16 cellular contexts compared by ENCODE assay signal in genomic region chr5:110268985-110269384, GRCh38.
"Had no signal": no experiment of that assay in that cellular context is flagged by ENCODE, and none has a peak within 500 bp of the region (broad histone marks: within the 10 kb centered on the region; RNA-seq: fewer than 3 reads in every experiment).

No MANE protein-coding gene starts in this region.

- H3K36me3 ChIP-seq: brain microvascular endothelial cell, ovary had no signal

- H3K27ac Mint-ChIP-seq: activated B cell treated with CpG ODN at 0.5 μM for 24 hours; activated CD4-positive, alpha-beta T cell treated with anti-CD3 and anti-CD28 coated beads, Interleukin-2, amount 10 ng/mL, durations not matched to agents 7 days and 5 days; activated naive CD8-positive, alpha-beta T cell; nephron; stimulated activated naive CD8-positive, alpha-beta T cell treated with anti-CD3 and anti-CD28 coated beads, Interleukin-15, Interleukin-2, amounts not matched to agents 100 ng/mL and 50 ng/mL, for 24 hours; T-helper 1 cell treated with Interleukin-12 subunit alpha and Interleukin-12 subunit beta and Interleukin-4 antibody, amounts not matched to agents 30 μg/mL and 1 μg/mL, for 36 hours had no signal

- H3K4me1 ChIP-seq: testis had no signal

- ATAC-seq: esophagus mucosa, left colon had no signal

- H3K9me3 ChIP-seq: ovary, testis had no signal

- H3K4me3 ChIP-seq: ovary, testis had no signal

- H3K27ac ChIP-seq: brain microvascular endothelial cell, ovary, testis had no signal

- H3K27me3 Mint-ChIP-seq: activated B cell treated with CpG ODN at 0.5 μM for 24 hours; activated CD4-positive, alpha-beta T cell treated with anti-CD3 and anti-CD28 coated beads, Interleukin-2, amount 10 ng/mL, durations not matched to agents 7 days and 5 days; stimulated activated naive CD8-positive, alpha-beta T cell treated with anti-CD3 and anti-CD28 coated beads, Interleukin-15, Interleukin-2, amounts not matched to agents 100 ng/mL and 50 ng/mL, for 24 hours had no signal

- DNase-seq: activated B cell treated with CpG ODN at 0.5 μM for 24 hours; activated CD4-positive, alpha-beta T cell treated with anti-CD3 and anti-CD28 coated beads, Interleukin-2, amount 10 ng/mL, durations not matched to agents 7 days and 5 days; activated T-cell treated with anti-CD3 and anti-CD28 coated beads for 4 hours; amygdala; brain microvascular endothelial cell; dermis blood vessel endothelial cell; left colon; ovary; stimulated activated CD4-positive, alpha-beta T cell treated with anti-CD3 and anti-CD28 coated beads, Interleukin-4, amount 100 ng/mL, for 1 hour; stimulated activated CD8-positive, alpha-beta memory T cell treated with anti-CD3 and anti-CD28 coated beads, Interleukin-4, amount 100 ng/mL, for 48 hours; testis had no signal

- H3K4me1 Mint-ChIP-seq: activated B cell treated with CpG ODN at 0.5 μM for 24 hours had no signal

- H3K9me3 Mint-ChIP-seq: activated CD4-positive, alpha-beta T cell treated with anti-CD3 and anti-CD28 coated beads, Interleukin-2, amount 10 ng/mL, durations not matched to agents 7 days and 5 days; nephron; stimulated activated naive CD8-positive, alpha-beta T cell treated with anti-CD3 and anti-CD28 coated beads, Interleukin-15, Interleukin-2, amounts not matched to agents 100 ng/mL and 50 ng/mL, for 24 hours; T-helper 1 cell treated with Interleukin-12 subunit alpha and Interleukin-12 subunit beta and Interleukin-4 antibody, amounts not matched to agents 30 μg/mL and 1 μg/mL, for 36 hours had no signal

- H3K27me3 ChIP-seq: brain microvascular endothelial cell, ovary, testis had no signal

- H3K4me3 Mint-ChIP-seq: activated B cell treated with CpG ODN at 0.5 μM for 24 hours; activated CD4-positive, alpha-beta T cell treated with anti-CD3 and anti-CD28 coated beads, Interleukin-2, amount 10 ng/mL, durations not matched to agents 7 days and 5 days; activated naive CD8-positive, alpha-beta T cell; nephron; stimulated activated naive CD8-positive, alpha-beta T cell treated with anti-CD3 and anti-CD28 coated beads, Interleukin-15, Interleukin-2, amounts not matched to agents 100 ng/mL and 50 ng/mL, for 24 hours; T-helper 1 cell treated with Interleukin-12 subunit alpha and Interleukin-12 subunit beta and Interleukin-4 antibody, amounts not matched to agents 30 μg/mL and 1 μg/mL, for 36 hours had no signal

- H3K36me3 Mint-ChIP-seq: activated naive CD8-positive, alpha-beta T cell had no signal
